In the genomic region with DNA sequence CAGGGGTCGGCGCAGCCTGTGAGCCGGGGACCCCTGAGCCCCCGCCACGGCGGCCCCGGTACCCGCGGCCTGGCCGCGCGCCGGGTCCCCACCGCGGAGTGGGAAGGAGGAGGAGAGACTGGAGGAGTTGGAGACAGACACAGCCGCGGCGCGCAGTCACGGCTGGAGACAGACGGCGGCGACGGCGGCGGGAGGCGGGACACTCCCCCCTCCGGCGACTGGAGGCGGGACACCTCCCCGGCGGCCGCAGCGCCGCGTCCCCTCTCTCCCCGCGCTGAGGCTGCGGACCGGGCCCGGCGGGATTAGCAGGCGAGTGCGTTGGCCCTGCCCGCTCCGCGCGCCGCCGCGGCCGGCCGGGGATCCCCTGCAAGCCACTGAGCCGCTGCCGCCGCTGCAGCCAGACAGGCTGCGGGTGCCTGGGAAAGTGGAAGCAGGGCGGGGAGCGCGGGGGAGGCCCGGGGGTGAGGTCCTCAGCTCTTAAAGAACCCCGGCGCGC, we compare ENCODE assay signal across 8 cellular contexts. TPM values are rescaled to one million over a fixed set of nuclear protein-coding genes. Genes with fewer than 3 reads are reported as not detected.
DNase-seq lines count a peak whose midpoint lies in the region; ATAC-seq lines count a peak whose summit lies in the region.

No MANE protein-coding gene starts in this region.

- peaks cover 0 to 3% of the 10 kb centered on the region in 2 experiments for H3K36me3 ChIP-seq in mesenchymal stem cell (ENCODE audit: control insufficient read depth in 1 of 2, insufficient read depth in 2 of 2, low read depth in 1 of 2, low read length in 2 of 2)

- DNase-seq in NCI-H524 (lab: John Stamatoyannopoulos, UW) (peak; percentile 36 to 51), NCI-H524 treated with DMSO at 0.1 percent for 48 hours (lab: John Stamatoyannopoulos, UW) (no peak), Kasumi-1 (lab: John Stamatoyannopoulos, UW) (peak; percentile 8 to 9), mesenchymal stem cell (peak; percentile 14)
- DNase-seq in activated CD4-positive, alpha-beta T cell treated with anti-CD3 and anti-CD28 coated beads, Interleukin-2, amount 50 U/mL, for 1 hour: peak; percentile 63
- peak; percentile 49 for DNase-seq in effector CD4-positive, alpha-beta T cell
- DNase-seq in stimulated activated CD8-positive, alpha-beta memory T cell treated with anti-CD3 and anti-CD28 coated beads, Interleukin-2, amount 100 ng/mL, for 48 hours (ENCODE audit: low read depth in 2 of 2): peak; percentile 36 to 46

- H3K23ac ChIP-seq in mesenchymal stem cell (ENCODE audit: low read length in 2 of 2): no peak overlapping the region

- peaks cover 71 to 85% of the 10 kb centered on the region in 2 experiments for H3K27me3 ChIP-seq in mesenchymal stem cell (ENCODE audit: control insufficient read depth in 1 of 2, insufficient read depth in 1 of 2, low read length in 2 of 2)

- no peak overlapping the region for H2AK5ac ChIP-seq in mesenchymal stem cell (ENCODE audit: low read length, severe bottlenecking)

- no peak overlapping the region for H2BK15ac ChIP-seq in mesenchymal stem cell (ENCODE audit: low read depth, poor library complexity, severe bottlenecking)

- H3K4me1 ChIP-seq in mesenchymal stem cell (ENCODE audit: control insufficient read depth, insufficient read depth, low read depth, low read length): peaks cover 23% of the 10 kb centered on the region

- H2BK5ac ChIP-seq in mesenchymal stem cell (ENCODE audit: low read depth, low read length, poor library complexity, severe bottlenecking): no peak overlapping the region

- no peak overlapping the region for H4K91ac ChIP-seq in mesenchymal stem cell (ENCODE audit: low read length)

- H3K27ac ChIP-seq in mesenchymal stem cell (ENCODE audit: low read length, poor library complexity, severe bottlenecking): no peak overlapping the region

- H3K9ac ChIP-seq in mesenchymal stem cell (ENCODE audit: low read length): no peak overlapping the region

- no peak overlapping the region for H4K8ac ChIP-seq in mesenchymal stem cell (ENCODE audit: low read length)

- H3K4me2 ChIP-seq in mesenchymal stem cell (ENCODE audit: low read length, poor library complexity, severe bottlenecking): peak overlapping the region; percentile 85

- no peak overlapping the region for H2AFZ ChIP-seq in mesenchymal stem cell (ENCODE audit: low read depth, low read length)

- no peaks in the 10 kb centered on the region for H3K9me3 ChIP-seq in mesenchymal stem cell (ENCODE audit: control insufficient read depth, low read length)

- H3K14ac ChIP-seq in mesenchymal stem cell (ENCODE audit: low read length in 2 of 2): no peak overlapping the region

- no peak overlapping the region for H2BK120ac ChIP-seq in mesenchymal stem cell (ENCODE audit: low read depth, low read length)

- H2BK12ac ChIP-seq in mesenchymal stem cell (ENCODE audit: low read length in 2 of 2): no peak overlapping the region

- ATAC-seq in HG02623 (IDR thresholded peaks at IDR 0.05; ENCODE audit: unreplicated experiment): no peak

- no peak overlapping the region for H3K4ac ChIP-seq in mesenchymal stem cell (ENCODE audit: low read depth in 1 of 2, low read length in 2 of 2)

- H3K18ac ChIP-seq in mesenchymal stem cell (ENCODE audit: low read depth in 1 of 2, low read length in 2 of 2): peak overlapping the region in 1 of 2 experiments; percentile 19

- H3K79me1 ChIP-seq in mesenchymal stem cell (replicated peaks; ENCODE audit: low read length, poor library complexity, severe bottlenecking): no peaks in the 10 kb centered on the region

- 0% methylated on average over 9 of the region's 64 CpGs for WGBS in mesenchymal stem cell

- peak overlapping the region; percentile 44 to 55 for H3K4me3 ChIP-seq in mesenchymal stem cell (ENCODE audit: insufficient read depth in 1 of 2, low read depth in 1 of 2, low read length in 2 of 2)

RNA-seq across cellular contexts. Expression of a gene that starts 1.0 kb away (rescaled TPM):
- 0.23 TPM for polyA plus RNA-seq in mesenchymal stem cell (2013, experiment 1 of 2)
- 0.41 TPM for polyA plus RNA-seq in mesenchymal stem cell (2013, experiment 2 of 2)
